In genomic region chr1:37723072-37723389, GRCh38 we compare ENCODE assay signal across 23 cellular contexts. TPM values are rescaled to one million over a fixed set of nuclear protein-coding genes. Genes with fewer than 3 reads are reported as not detected.
"Had no signal": no experiment of that assay in that cellular context is flagged by ENCODE, and none has a peak within 500 bp of the region (broad histone marks: within the 10 kb centered on the region; RNA-seq: fewer than 3 reads in every experiment).

No MANE protein-coding gene starts in this region.

- H3K9me3 ChIP-seq: lower lobe of right lung, thyroid gland had no signal

- DNase-seq: activated CD4-positive, alpha-beta memory T cell treated with anti-CD3 and anti-CD28 coated beads for 36 hours; activated CD4-positive, alpha-beta T cell treated with anti-CD3 and anti-CD28 coated beads for 48 hours; activated naive CD4-positive, alpha-beta T cell treated with anti-CD3 and anti-CD28 coated beads for 36 hours; activated naive CD8-positive, alpha-beta T cell treated with anti-CD3 and anti-CD28 coated beads, Interleukin-2, amount 10 ng/mL, durations not matched to agents 7 days and 5 days; activated T-cell treated with anti-CD3 and anti-CD28 coated beads, Interleukin-2, amount 50 U/mL, for 48 hours; amniotic stem cell; effector CD4-positive, alpha-beta T cell; erythroblast; foreskin keratinocyte; glutamatergic neuron; hypothalamus; left cardiac atrium; lower lobe of right lung; naive B cell; occipital lobe; stimulated activated CD4-positive, alpha-beta T cell treated with anti-CD3 and anti-CD28 coated beads, Interleukin-2, amount 100 ng/mL, for 48 hours; stimulated activated CD8-positive, alpha-beta memory T cell treated with anti-CD3 and anti-CD28 coated beads, Interleukin-4, amount 100 ng/mL, for 48 hours; stimulated activated naive B cell treated with anti-CD40 and anti-IgM and Interleukin-4, amounts not matched to agents 10 μg/mL and 1 μg/mL and 100 μg/mL, for 72 hours; SW 1271; T-helper 17 cell; thyroid gland had no signal

- FAIRE-seq: bronchial epithelial cell had no signal

- H3K36me3 ChIP-seq: lower lobe of right lung, thyroid gland had no signal

- H3K4me3 ChIP-seq: lower lobe of right lung, thyroid gland had no signal

- H3K27ac ChIP-seq: foreskin keratinocyte, lower lobe of right lung, thyroid gland had no signal

- H3K27me3 ChIP-seq: thyroid gland had no signal

- H3K4me1 ChIP-seq: foreskin keratinocyte, lower lobe of right lung, thyroid gland had no signal

- ATAC-seq: foreskin keratinocyte; lower lobe of right lung; stimulated activated naive B cell treated with anti-CD40 and anti-IgM and Interleukin-4, amounts not matched to agents 10 μg/mL and 1 μg/mL and 100 μg/mL, for 72 hours; T-helper 17 cell had no signal

RNA-seq across cellular contexts. Expression of gene EPHA10, which starts 41.9 kb away (rescaled TPM):
- total RNA-seq: activated naive CD8-positive, alpha-beta T cell treated with anti-CD3 and anti-CD28 coated beads, Interleukin-2, amount 10 ng/mL, durations not matched to agents 7 days and 5 days; foreskin keratinocyte; mesenteric fat pad had no signal
- polyA plus RNA-seq: foreskin keratinocyte had no signal
